ENCODE assay signal across 3 cellular contexts in the genomic region with DNA sequence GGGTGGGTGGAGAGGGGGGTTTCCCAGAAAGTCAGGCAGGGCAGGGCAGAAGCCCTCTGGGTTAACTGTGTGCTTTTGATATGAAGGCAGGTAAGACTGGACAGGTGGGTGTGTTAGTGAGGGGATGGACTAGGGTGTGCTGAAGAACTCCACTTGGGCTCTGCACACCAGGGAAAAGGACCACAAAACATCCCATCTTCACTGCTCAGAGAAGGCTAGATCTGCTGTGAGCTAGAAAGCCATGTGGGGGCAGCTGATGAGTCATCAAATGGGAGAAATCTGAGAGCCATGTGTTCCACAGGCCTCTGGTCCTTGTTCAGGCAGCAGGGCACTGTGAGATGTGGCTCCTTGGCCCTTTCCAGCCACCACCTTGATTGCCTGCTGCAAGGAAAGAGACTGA. TPM values are rescaled to one million over a fixed set of nuclear protein-coding genes. Genes with fewer than 3 reads are reported as not detected.
"Had no signal": no experiment of that assay in that cellular context is flagged by ENCODE, and none has a peak within 500 bp of the region (broad histone marks: within the 10 kb centered on the region; RNA-seq: fewer than 3 reads in every experiment).

No MANE protein-coding gene starts in this region.

RNA-seq across cellular contexts. Expression of a gene that starts 51.8 kb away (rescaled TPM):
- total RNA-seq: M059J, MCF 10A, NCI-H460 had no signal
